12 cellular contexts compared by ENCODE assay signal in genomic region chr1:55155522-55155921, GRCh38. TPM values are rescaled to one million over a fixed set of nuclear protein-coding genes. Genes with fewer than 3 reads are reported as not detected.
A peak's percentile ranks its signal among the peaks of the same experiment; 100 is the strongest.
DNase-seq lines count a peak whose midpoint lies in the region; ATAC-seq and TF ChIP-seq lines count a peak whose summit lies in the region.
"Had no signal": no experiment of that assay in that cellular context is flagged by ENCODE, and none has a peak within 500 bp of the region (broad histone marks: within the 10 kb centered on the region; RNA-seq: fewer than 3 reads in every experiment).

No MANE protein-coding gene starts in this region.

- no peaks in the 10 kb centered on the region for H3K27me3 Mint-ChIP-seq in activated CD4-positive, alpha-beta T cell treated with anti-CD3 and anti-CD28 coated beads for 36 hours
- H3K27me3 Mint-ChIP-seq in activated CD4-positive, alpha-beta T cell treated with anti-CD3 and anti-CD28 coated beads, Interleukin-2, amount 10 ng/mL, durations not matched to agents 7 days and 5 days: no peaks in the 10 kb centered on the region

- no peak overlapping the region for H3K4me3 Mint-ChIP-seq in activated CD4-positive, alpha-beta T cell treated with anti-CD3 and anti-CD28 coated beads for 36 hours
- H3K4me3 Mint-ChIP-seq in activated CD4-positive, alpha-beta T cell treated with anti-CD3 and anti-CD28 coated beads, Interleukin-2, amount 10 ng/mL, durations not matched to agents 7 days and 5 days: no peak overlapping the region
- H3K4me3 Mint-ChIP-seq in stimulated activated effector memory CD8-positive, alpha-beta T cell treated with anti-CD3 and anti-CD28 coated beads, Interleukin-12 subunit alpha, Interleukin-12 subunit beta, amount 100 ng/mL, for 72 hours: no peak overlapping the region

- H3K9me3 ChIP-seq in cardiac muscle cell (ENCODE audit: low read depth): no peaks in the 10 kb centered on the region
- H3K9me3 ChIP-seq: BLaER1, pancreas, thoracic aorta had no signal

- peaks cover 50% of the 10 kb centered on the region for H3K36me3 ChIP-seq in cardiac muscle cell

- no peaks in the 10 kb centered on the region for H3K27me3 ChIP-seq in cardiac muscle cell
- H3K27me3 ChIP-seq: BLaER1, pancreas had no signal

- TF ChIP-seq CTCF in cardiac muscle cell (IDR thresholded peaks at IDR 0.05; ENCODE audit: low read depth, low read length): no peak
- TF ChIP-seq CTCF in GM10248 (IDR thresholded peaks at IDR 0.05; ENCODE audit: control extremely low read depth, extremely low read depth, low read depth, missing control alignments): no peak

- H3K4me3 ChIP-seq in cardiac muscle cell: no peak overlapping the region
- H3K4me3 ChIP-seq: BLaER1, pancreas, thoracic aorta had no signal

- peaks cover 38% of the 10 kb centered on the region for H3K36me3 Mint-ChIP-seq in activated CD4-positive, alpha-beta T cell treated with anti-CD3 and anti-CD28 coated beads for 36 hours (ENCODE audit: low read depth)
- H3K36me3 Mint-ChIP-seq in activated CD4-positive, alpha-beta T cell treated with anti-CD3 and anti-CD28 coated beads, Interleukin-2, amount 10 ng/mL, durations not matched to agents 7 days and 5 days (ENCODE audit: low read depth): peaks cover 44% of the 10 kb centered on the region
- H3K36me3 Mint-ChIP-seq in stimulated activated effector memory CD8-positive, alpha-beta T cell treated with anti-CD3 and anti-CD28 coated beads, Interleukin-12 subunit alpha, Interleukin-12 subunit beta, amount 100 ng/mL, for 72 hours: peaks cover 96% of the 10 kb centered on the region

- intact Hi-C loops in activated CD4-positive, alpha-beta T cell treated with anti-CD3 and anti-CD28 coated beads for 36 hours (cut with DNase I, micrococcal nuclease): no loop called here

- no peak overlapping the region for H3K27ac ChIP-seq in cardiac muscle cell
- H3K27ac ChIP-seq: BLaER1, pancreas, thoracic aorta had no signal

- peak overlapping the region; percentile 44 for H3K27ac Mint-ChIP-seq in activated CD4-positive, alpha-beta T cell treated with anti-CD3 and anti-CD28 coated beads for 36 hours
- no peak overlapping the region for H3K27ac Mint-ChIP-seq in activated CD4-positive, alpha-beta T cell treated with anti-CD3 and anti-CD28 coated beads, Interleukin-2, amount 10 ng/mL, durations not matched to agents 7 days and 5 days
- H3K27ac Mint-ChIP-seq in stimulated activated effector memory CD8-positive, alpha-beta T cell treated with anti-CD3 and anti-CD28 coated beads, Interleukin-12 subunit alpha, Interleukin-12 subunit beta, amount 100 ng/mL, for 72 hours: peak overlapping the region; percentile 20

- H3K4me1 Mint-ChIP-seq in activated CD4-positive, alpha-beta T cell treated with anti-CD3 and anti-CD28 coated beads for 36 hours: peaks cover 33% of the 10 kb centered on the region
- peaks cover 32% of the 10 kb centered on the region for H3K4me1 Mint-ChIP-seq in activated CD4-positive, alpha-beta T cell treated with anti-CD3 and anti-CD28 coated beads, Interleukin-2, amount 10 ng/mL, durations not matched to agents 7 days and 5 days
- H3K4me1 Mint-ChIP-seq in stimulated activated effector memory CD8-positive, alpha-beta T cell treated with anti-CD3 and anti-CD28 coated beads, Interleukin-12 subunit alpha, Interleukin-12 subunit beta, amount 100 ng/mL, for 72 hours: peaks cover 25% of the 10 kb centered on the region

- CTCF ChIA-PET in activated CD4-positive, alpha-beta T cell treated with anti-CD3 and anti-CD28 coated beads for 36 hours (lab: Charles Lee): no interaction called here
- CTCF ChIA-PET in activated CD4-positive, alpha-beta T cell treated with anti-CD3 and anti-CD28 coated beads, Interleukin-2, amount 10 ng/mL, durations not matched to agents 7 days and 5 days (lab: Charles Lee): no interaction called here
- CTCF ChIA-PET in GM10248 (lab: Yijun Ruan, JAX): interaction anchor here (2.0 kb wide), 1 partner anchor 122 kb away, joined by 9 read pairs; no protein-coding TSS in a partner anchor

- no peaks in the 10 kb centered on the region for H3K9me3 Mint-ChIP-seq in activated CD4-positive, alpha-beta T cell treated with anti-CD3 and anti-CD28 coated beads for 36 hours (ENCODE audit: low read depth)
- H3K9me3 Mint-ChIP-seq in activated CD4-positive, alpha-beta T cell treated with anti-CD3 and anti-CD28 coated beads, Interleukin-2, amount 10 ng/mL, durations not matched to agents 7 days and 5 days: no peaks in the 10 kb centered on the region
- H3K9me3 Mint-ChIP-seq in stimulated activated effector memory CD8-positive, alpha-beta T cell treated with anti-CD3 and anti-CD28 coated beads, Interleukin-12 subunit alpha, Interleukin-12 subunit beta, amount 100 ng/mL, for 72 hours: no peaks in the 10 kb centered on the region

- no peak for ATAC-seq in activated CD4-positive, alpha-beta T cell treated with anti-CD3 and anti-CD28 coated beads for 36 hours
- no peak for ATAC-seq in stimulated activated effector memory CD8-positive, alpha-beta T cell treated with anti-CD3 and anti-CD28 coated beads, Interleukin-12 subunit alpha, Interleukin-12 subunit beta, amount 100 ng/mL, for 72 hours
- ATAC-seq in HG03521 (IDR thresholded peaks at IDR 0.05; ENCODE audit: unreplicated experiment) (no peak), GM21825 (IDR thresholded peaks at IDR 0.05; ENCODE audit: unreplicated experiment) (no peak)

- H3K4me1 ChIP-seq in cardiac muscle cell (ENCODE audit: low read depth): no peaks in the 10 kb centered on the region
- H3K4me1 ChIP-seq: pancreas had no signal

- no peak for DNase-seq in activated CD4-positive, alpha-beta T cell treated with anti-CD3 and anti-CD28 coated beads for 36 hours
- no peak for DNase-seq in activated CD4-positive, alpha-beta T cell treated with anti-CD3 and anti-CD28 coated beads, Interleukin-2, amount 10 ng/mL, durations not matched to agents 7 days and 5 days
- DNase-seq in RPMI7951 (ENCODE audit: low read depth): peak; percentile 5
- peak; percentile 13 to 39 for DNase-seq in cardiac muscle cell (ENCODE audit: low read depth in 1 of 2, low spot score in 1 of 2)
- no peak for DNase-seq in stimulated activated effector memory CD8-positive, alpha-beta T cell treated with anti-CD3 and anti-CD28 coated beads, Interleukin-12 subunit alpha, Interleukin-12 subunit beta, amount 100 ng/mL, for 72 hours (ENCODE audit: low spot score in 2 of 2)
- no peak for DNase-seq in GM10248 (ENCODE audit: extremely low spot score)
- DNase-seq: activated CD4-positive, CD25-positive, alpha-beta regulatory T cell treated with anti-CD3 and anti-CD28 coated beads, Interleukin-2, amount 50 U/mL, for 72 hours had no signal

- POLR2A ChIA-PET in activated CD4-positive, alpha-beta T cell treated with anti-CD3 and anti-CD28 coated beads for 36 hours (lab: Charles Lee): no interaction called here
- POLR2A ChIA-PET in activated CD4-positive, alpha-beta T cell treated with anti-CD3 and anti-CD28 coated beads, Interleukin-2, amount 10 ng/mL, durations not matched to agents 7 days and 5 days (lab: Charles Lee): no interaction called here
- POLR2A ChIA-PET in GM10248 (lab: Yijun Ruan, JAX): no interaction called here

RNA-seq across cellular contexts. Expression of gene USP24, which starts 59.6 kb away (rescaled TPM):
- total RNA-seq in activated CD4-positive, alpha-beta T cell treated with anti-CD3 and anti-CD28 coated beads for 36 hours: 10 to 100 TPM; 37.0 to 39.7 TPM
- total RNA-seq in activated CD4-positive, alpha-beta T cell treated with anti-CD3 and anti-CD28 coated beads, Interleukin-2, amount 10 ng/mL, durations not matched to agents 7 days and 5 days: 10 to 100 TPM; 37.5 to 39.9 TPM
- total RNA-seq in RPMI7951 (2014; rRNA removed; shearing (Covaris generic)): 21.3 and 26.2 TPM in 2 replicates
- total RNA-seq in cardiac muscle cell: 15.3 and 34.9 TPM in 2 replicates
- polyA plus RNA-seq in cardiac muscle cell: 8.0 and 12.6 TPM in 2 replicates

Comparison
In these comparisons a context has a peak if more than half of its experiments do, and no peak if none do; other contexts are left out.
1. DNase-seq: peak in RPMI7951 (single experiment) and cardiac muscle cell (2 of 2); none in activated CD4-positive, alpha-beta T cell treated with anti-CD3 and anti-CD28 coated beads for 36 hours (single experiment), activated CD4-positive, alpha-beta T cell treated with anti-CD3 and anti-CD28 coated beads, Interleukin-2, amount 10 ng/mL, durations not matched to agents 7 days and 5 days (single experiment), stimulated activated effector memory CD8-positive, alpha-beta T cell treated with anti-CD3 and anti-CD28 coated beads, Interleukin-12 subunit alpha, Interleukin-12 subunit beta, amount 100 ng/mL, for 72 hours (0 of 2) and GM10248 (single experiment).